In genomic region chr7:55722874-55723520, GRCh38 we compare ENCODE assay signal across 8 cellular contexts.
DNase-seq lines count a peak whose midpoint lies in the region; ATAC-seq and TF ChIP-seq lines count a peak whose summit lies in the region.
"Not testable (repeated sequence)": the region's sequence is repeated elsewhere in the genome, so short reads cannot be mapped to it uniquely, and the experiment has no call there.

No MANE protein-coding gene starts in this region.

- H3K4me3 Mint-ChIP-seq in central memory CD8-positive, alpha-beta T cell; stimulated activated naive B cell treated with anti-CD40 and anti-IgM and Interleukin-4, amounts not matched to agents 10 μg/mL and 1 μg/mL and 100 μg/mL, for 72 hours: not testable (repeated sequence)

- not testable (repeated sequence) for H3K9me3 Mint-ChIP-seq in central memory CD8-positive, alpha-beta T cell; stimulated activated naive B cell treated with anti-CD40 and anti-IgM and Interleukin-4, amounts not matched to agents 10 μg/mL and 1 μg/mL and 100 μg/mL, for 72 hours

- ATAC-seq in GM18499 (IDR thresholded peaks at IDR 0.05; ENCODE audit: insufficient read depth, unreplicated experiment) = peak; percentile 88
- peak; percentile 99 for ATAC-seq in GM19452 (IDR thresholded peaks at IDR 0.05; ENCODE audit: unreplicated experiment)
- peak; percentile 99 for ATAC-seq in HG02571 (IDR thresholded peaks at IDR 0.05; ENCODE audit: unreplicated experiment)
- ATAC-seq in HG03139 (IDR thresholded peaks at IDR 0.05; ENCODE audit: unreplicated experiment) = peak; percentile 98
- ATAC-seq in PC-3 = peak; percentile 96
- ATAC-seq in central memory CD8-positive, alpha-beta T cell (replicated peaks; ENCODE audit: extremely low read depth, poor library complexity, severe bottlenecking) = peak; percentile 62
- ATAC-seq in stimulated activated naive B cell treated with anti-CD40 and anti-IgM and Interleukin-4, amounts not matched to agents 10 μg/mL and 1 μg/mL and 100 μg/mL, for 72 hours (replicated peaks) = peak; percentile 94 to 97

- H3K4me1 ChIP-seq in PC-3 (ENCODE audit: insufficient read depth, low read length) = not testable (repeated sequence)

- not testable (repeated sequence) for H2AFZ ChIP-seq in PC-3 (ENCODE audit: low read length)

- TF ChIP-seq CTCF in PC-3 (conservative IDR thresholded peaks at IDR 0.05; ENCODE audit: low read depth, low read length) = not testable (repeated sequence)

- not testable (repeated sequence) for H3K9me3 ChIP-seq in PC-3 (ENCODE audit: low read length)

- POLR2A ChIA-PET in PC-3 (lab: Charles Lee; ENCODE audit: unreplicated experiment) = not testable (repeated sequence)

- H3K4me3 ChIP-seq in PC-3 (ENCODE audit: low read length) = not testable (repeated sequence)

- not testable (repeated sequence) for H3K9ac ChIP-seq in PC-3 (ENCODE audit: low read length)

- DNase-seq in PC-3; central memory CD8-positive, alpha-beta T cell (ENCODE audit: low spot score in 2 of 2); stimulated activated naive B cell treated with anti-CD40 and anti-IgM and Interleukin-4, amounts not matched to agents 10 μg/mL and 1 μg/mL and 100 μg/mL, for 72 hours: not testable (repeated sequence)
- peak; percentile 75 for DNase-seq in left kidney (ENCODE audit: low read depth, low spot score)

- not testable (repeated sequence) for H3K27ac Mint-ChIP-seq in central memory CD8-positive, alpha-beta T cell (ENCODE audit: low read depth)
- H3K27ac Mint-ChIP-seq in stimulated activated naive B cell treated with anti-CD40 and anti-IgM and Interleukin-4, amounts not matched to agents 10 μg/mL and 1 μg/mL and 100 μg/mL, for 72 hours = peak overlapping the region; percentile 52

- H3K9me2 ChIP-seq in PC-3 (replicated peaks; ENCODE audit: low read length) = not testable (repeated sequence)

- H3K27me3 Mint-ChIP-seq in central memory CD8-positive, alpha-beta T cell; stimulated activated naive B cell treated with anti-CD40 and anti-IgM and Interleukin-4, amounts not matched to agents 10 μg/mL and 1 μg/mL and 100 μg/mL, for 72 hours: not testable (repeated sequence)

- CTCF ChIA-PET in PC-3 (lab: Charles Lee) = not testable (repeated sequence)

- not testable (repeated sequence) for H3K4me2 ChIP-seq in PC-3 (ENCODE audit: low read length)

- not testable (repeated sequence) for H3K79me2 ChIP-seq in PC-3 (ENCODE audit: low read length)

- not testable (repeated sequence) for H3K27ac ChIP-seq in PC-3 (ENCODE audit: low read length)

- not testable (repeated sequence) for H3K27me3 ChIP-seq in PC-3 (ENCODE audit: low read length)

- H3K4me1 Mint-ChIP-seq in central memory CD8-positive, alpha-beta T cell; stimulated activated naive B cell treated with anti-CD40 and anti-IgM and Interleukin-4, amounts not matched to agents 10 μg/mL and 1 μg/mL and 100 μg/mL, for 72 hours: not testable (repeated sequence)

- intact Hi-C loops in PC-3 (cut with micrococcal nuclease) = not testable (repeated sequence)

- H4K20me1 ChIP-seq in PC-3 (ENCODE audit: low read length) = not testable (repeated sequence)

- not testable (repeated sequence) for H3F3A ChIP-seq in PC-3 (ENCODE audit: low read length, unreplicated experiment)

- not testable (repeated sequence) for BruUV-seq in PC-3 (replicated peaks; lab: Mats Ljungman, UMichigan)

- not testable (repeated sequence) for H3K36me3 Mint-ChIP-seq in central memory CD8-positive, alpha-beta T cell (ENCODE audit: insufficient read depth); stimulated activated naive B cell treated with anti-CD40 and anti-IgM and Interleukin-4, amounts not matched to agents 10 μg/mL and 1 μg/mL and 100 μg/mL, for 72 hours

- not testable (repeated sequence) for H3K36me3 ChIP-seq in PC-3 (ENCODE audit: low read depth, low read length)
